In genomic region chr1:230062521-230062920, GRCh38 we compare ENCODE assay signal across 3 cellular contexts.
TF ChIP-seq lines count a peak whose summit lies in the region.

No MANE protein-coding gene starts in this region.

TF ChIP-seq in SK-N-SH treated with all-trans-retinoic acid at 6 μM for 48 hours, 23 proteins besides CTCF, POLR2A, EP300 and RAD21 (continued from another document):
- TF ChIP-seq GLIS3 (CRISPR knock-in tag; IDR thresholded peaks at IDR 0.05), result no peak
- TF ChIP-seq, protein P1, sequence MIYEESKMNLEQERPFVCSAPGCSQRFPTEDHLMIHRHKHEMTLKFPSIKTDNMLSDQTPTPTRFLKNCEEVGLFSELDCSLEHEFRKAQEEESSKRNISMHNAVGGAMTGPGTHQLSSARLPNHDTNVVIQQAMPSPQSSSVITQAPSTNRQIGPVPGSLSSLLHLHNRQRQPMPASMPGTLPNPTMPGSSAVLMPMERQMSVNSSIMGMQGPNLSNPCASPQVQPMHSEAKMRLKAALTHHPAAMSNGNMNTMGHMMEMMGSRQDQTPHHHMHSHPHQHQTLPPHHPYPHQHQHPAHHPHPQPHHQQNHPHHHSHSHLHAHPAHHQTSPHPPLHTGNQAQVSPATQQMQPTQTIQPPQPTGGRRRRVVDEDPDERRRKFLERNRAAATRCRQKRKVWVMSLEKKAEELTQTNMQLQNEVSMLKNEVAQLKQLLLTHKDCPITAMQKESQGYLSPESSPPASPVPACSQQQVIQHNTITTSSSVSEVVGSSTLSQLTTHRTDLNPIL (CRISPR knock-in tag; IDR thresholded peaks at IDR 0.05; ENCODE audit: low read depth), result no peak
- peak; percentile 98 for TF ChIP-seq ZNF8 (CRISPR knock-in tag; IDR thresholded peaks at IDR 0.05)

TF ChIP-seq in SK-N-SH, 30 proteins besides CTCF, POLR2A, EP300 and RAD21:
- TF ChIP-seq, protein P2, sequence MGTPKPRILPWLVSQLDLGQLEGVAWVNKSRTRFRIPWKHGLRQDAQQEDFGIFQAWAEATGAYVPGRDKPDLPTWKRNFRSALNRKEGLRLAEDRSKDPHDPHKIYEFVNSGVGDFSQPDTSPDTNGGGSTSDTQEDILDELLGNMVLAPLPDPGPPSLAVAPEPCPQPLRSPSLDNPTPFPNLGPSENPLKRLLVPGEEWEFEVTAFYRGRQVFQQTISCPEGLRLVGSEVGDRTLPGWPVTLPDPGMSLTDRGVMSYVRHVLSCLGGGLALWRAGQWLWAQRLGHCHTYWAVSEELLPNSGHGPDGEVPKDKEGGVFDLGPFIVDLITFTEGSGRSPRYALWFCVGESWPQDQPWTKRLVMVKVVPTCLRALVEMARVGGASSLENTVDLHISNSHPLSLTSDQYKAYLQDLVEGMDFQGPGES (IDR thresholded peaks at IDR 0.05; ENCODE audit: low read depth, low read length), result no peak
- TF ChIP-seq FOXJ3 (CRISPR knock-in tag; IDR thresholded peaks at IDR 0.05) (no peak), GATA2 (CRISPR knock-in tag; IDR thresholded peaks at IDR 0.05) (no peak), SIN3A (IDR thresholded peaks at IDR 0.05; ENCODE audit: borderline replicate concordance, low read depth, low read length) (no peak), TEAD4 (IDR thresholded peaks at IDR 0.05; ENCODE audit: borderline replicate concordance, insufficient read depth) (no peak), NRF1 (IDR thresholded peaks at IDR 0.05; ENCODE audit: low read depth, low read length) (no peak), FOSL2 (IDR thresholded peaks at IDR 0.05; ENCODE audit: borderline replicate concordance, low read depth) (no peak), YY1 (IDR thresholded peaks at IDR 0.05; ENCODE audit: low read depth) (no peak), GABPA (IDR thresholded peaks at IDR 0.05; ENCODE audit: low read depth) (no peak), RCOR1 (IDR thresholded peaks at IDR 0.05; ENCODE audit: low read length) (no peak), USF2 (IDR thresholded peaks at IDR 0.05; ENCODE audit: borderline replicate concordance, low read depth, low read length) (no peak), EZH2phosphoT487 (IDR thresholded peaks at IDR 0.05; ENCODE audit: borderline replicate concordance, low read depth) (no peak), MXI1 (IDR thresholded peaks at IDR 0.05; ENCODE audit: low read depth, low read length) (no peak), SMC3 (IDR thresholded peaks at IDR 0.05; ENCODE audit: low read depth, low read length) (no peak)
- TF ChIP-seq, protein P3, sequence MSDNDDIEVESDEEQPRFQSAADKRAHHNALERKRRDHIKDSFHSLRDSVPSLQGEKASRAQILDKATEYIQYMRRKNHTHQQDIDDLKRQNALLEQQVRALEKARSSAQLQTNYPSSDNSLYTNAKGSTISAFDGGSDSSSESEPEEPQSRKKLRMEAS (IDR thresholded peaks at IDR 0.05; ENCODE audit: low read depth), result no peak
TF ChIP-seq in SK-N-SH: peak in this region for 0.

TF ChIP-seq in WTC11, 78 proteins besides CTCF, POLR2A, EP300 and RAD21:
- no peak for TF ChIP-seq ATF2 (CRISPR knock-in tag; IDR thresholded peaks at IDR 0.05; ENCODE audit: borderline replicate concordance, low read depth)
- TF ChIP-seq, protein P4, sequence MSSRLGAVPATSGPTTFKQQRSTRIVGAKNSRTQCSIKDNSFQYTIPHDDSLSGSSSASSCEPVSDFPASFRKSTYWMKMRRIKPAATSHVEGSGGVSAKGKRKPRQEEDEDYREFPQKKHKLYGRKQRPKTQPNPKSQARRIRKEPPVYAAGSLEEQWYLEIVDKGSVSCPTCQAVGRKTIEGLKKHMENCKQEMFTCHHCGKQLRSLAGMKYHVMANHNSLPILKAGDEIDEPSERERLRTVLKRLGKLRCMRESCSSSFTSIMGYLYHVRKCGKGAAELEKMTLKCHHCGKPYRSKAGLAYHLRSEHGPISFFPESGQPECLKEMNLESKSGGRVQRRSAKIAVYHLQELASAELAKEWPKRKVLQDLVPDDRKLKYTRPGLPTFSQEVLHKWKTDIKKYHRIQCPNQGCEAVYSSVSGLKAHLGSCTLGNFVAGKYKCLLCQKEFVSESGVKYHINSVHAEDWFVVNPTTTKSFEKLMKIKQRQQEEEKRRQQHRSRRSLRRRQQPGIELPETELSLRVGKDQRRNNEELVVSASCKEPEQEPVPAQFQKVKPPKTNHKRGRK (CRISPR knock-in tag; IDR thresholded peaks at IDR 0.05; ENCODE audit: borderline replicate concordance), result no peak
- peak; percentile 8; the same call in 1 of the 2 replicates for TF ChIP-seq GTF2I (CRISPR knock-in tag; conservative IDR thresholded peaks at IDR 0.05)
- no peak for TF ChIP-seq MLX (CRISPR knock-in tag; IDR thresholded peaks at IDR 0.05)
